In genomic region chr3:52435246-52436101, GRCh38 we compare ENCODE assay signal across 26 cellular contexts. TPM values are rescaled to one million over a fixed set of nuclear protein-coding genes. Genes with fewer than 3 reads are reported as not detected.
DNase-seq lines count a peak whose midpoint lies in the region; ATAC-seq, FAIRE-seq and TF ChIP-seq lines count a peak whose summit lies in the region.
"Had no signal": no experiment of that assay in that cellular context is flagged by ENCODE, and none has a peak within 500 bp of the region (broad histone marks: within the 10 kb centered on the region; RNA-seq: fewer than 3 reads in every experiment).

No MANE protein-coding gene starts in this region.

- H2BK120ac ChIP-seq in mesenchymal stem cell (ENCODE audit: low read depth, low read length): no peak overlapping the region

- no peak overlapping the region for H3K4ac ChIP-seq in mesenchymal stem cell (ENCODE audit: low read depth in 1 of 2, low read length in 2 of 2)

- no peak overlapping the region for H3K9ac ChIP-seq in mesenchymal stem cell (ENCODE audit: low read length)

- H2BK15ac ChIP-seq in mesenchymal stem cell (ENCODE audit: low read depth, poor library complexity, severe bottlenecking): peak overlapping the region; percentile 16

- DNase-seq in heart right ventricle: no peak
- DNase-seq in Right ventricle myocardium superior: no peak
- DNase-seq in NCI-H69 (lab: John Stamatoyannopoulos, UW): peak; percentile 12
- no peak for DNase-seq in mesenchymal stem cell
- no peak for DNase-seq in tibial nerve (ENCODE audit: low spot score in 2 of 2)
- DNase-seq in HTR-8/SVneo (ENCODE audit: insufficient read length, low spot score): no peak
- DNase-seq: activated naive CD4-positive, alpha-beta T cell; activated T-cell treated with anti-CD3 and anti-CD28 coated beads, Interleukin-2, amount 50 U/mL, for 1 hour; CD8-positive, alpha-beta T cell; effector memory CD8-positive, alpha-beta T cell; foreskin melanocyte; NCI-H1417 treated with DMSO at 0.1 percent for 48 hours; NCI-H510A treated with DMSO at 0.1 percent for 48 hours; NK-92 treated with Interleukin-12 subunit alpha and Interleukin-12 subunit beta, amount 100 ng/mL, for 24 hours; SJCRH30; stimulated activated CD4-positive, alpha-beta T cell treated with anti-CD3 and anti-CD28 coated beads, Interleukin-2, amount 100 ng/mL, for 48 hours; T-helper 1 cell had no signal

- no peak overlapping the region for H3K4me2 ChIP-seq in mesenchymal stem cell (ENCODE audit: low read length, poor library complexity, severe bottlenecking)
- H3K4me2 ChIP-seq: smooth muscle cell had no signal

- peak in 7 of 8 donors; percentile 1 to 17 (median 7) for ATAC-seq in heart right ventricle
- ATAC-seq in Right ventricle myocardium superior (ENCODE audit: poor library complexity): no peak
- no peak for ATAC-seq in GM21723 (IDR thresholded peaks at IDR 0.05; ENCODE audit: unreplicated experiment)
- no peak for ATAC-seq in HG03139 (IDR thresholded peaks at IDR 0.05; ENCODE audit: unreplicated experiment)
- ATAC-seq: CD8-positive, alpha-beta T cell; effector memory CD8-positive, alpha-beta T cell; esophagus mucosa; stimulated activated memory B cell treated with anti-CD40 and anti-IgM and Interleukin-4, amounts not matched to agents 10 μg/mL and 1 μg/mL and 100 μg/mL, for 72 hours had no signal

- no peak for TF ChIP-seq POLR2A in tibial nerve (IDR thresholded peaks at IDR 0.05)

- FAIRE-seq in HTR-8/SVneo (lab: Jason Lieb, UNC): no peak
- FAIRE-seq: TTC549 had no signal

- H3K27me3 ChIP-seq in heart right ventricle (no peaks in the 10 kb centered on the region), mesenchymal stem cell (ENCODE audit: control insufficient read depth in 1 of 2, insufficient read depth in 1 of 2, low read length in 2 of 2) (peaks cover 10 to 35% of the 10 kb centered on the region in 2 experiments), tibial nerve (no peaks in the 10 kb centered on the region)
- H3K27me3 ChIP-seq: SJCRH30 had no signal

- H2BK12ac ChIP-seq in mesenchymal stem cell (ENCODE audit: low read length in 2 of 2): no peak overlapping the region

- H3K18ac ChIP-seq in mesenchymal stem cell (ENCODE audit: low read depth in 1 of 2, low read length in 2 of 2): no peak overlapping the region

- H3K27ac ChIP-seq in heart right ventricle (peak overlapping the region in 8 of 10 donors; percentile 28 to 86 (median 70)), mesenchymal stem cell (ENCODE audit: low read length, poor library complexity, severe bottlenecking) (no peak overlapping the region), tibial nerve (peak overlapping the region in 3 of 4 donors; percentile 28 to 76 (median 29))
- H3K27ac ChIP-seq: neutrophil, SJCRH30 had no signal

- H3K9me3 ChIP-seq in heart right ventricle: no peaks in the 10 kb centered on the region
- no peaks in the 10 kb centered on the region for H3K9me3 ChIP-seq in mesenchymal stem cell (ENCODE audit: control insufficient read depth, low read length)
- H3K9me3 ChIP-seq in tibial nerve: no peaks in the 10 kb centered on the region
- H3K9me3 ChIP-seq: neutrophil, SJCRH30 had no signal

- whole genome bisulfite sequencing in heart right ventricle, 2 donors: 95% methylated on average over 32 of the region's 32 CpGs
- WGBS in mesenchymal stem cell: 95% methylated on average over 32 of the region's 32 CpGs
- WGBS in tibial nerve, 2 donors: 80 to 85% methylated on average over 17 to 27 of the region's 32 CpGs

- no peak overlapping the region for H2BK5ac ChIP-seq in mesenchymal stem cell (ENCODE audit: low read depth, low read length, poor library complexity, severe bottlenecking)

- H2AFZ ChIP-seq in mesenchymal stem cell (ENCODE audit: low read depth, low read length): no peak overlapping the region

- H3K4me1 ChIP-seq in heart right ventricle (peaks cover 34 to 88% (median 54%) of the 10 kb centered on the region in 9 donors), mesenchymal stem cell (ENCODE audit: control insufficient read depth, insufficient read depth, low read depth, low read length) (peaks cover 2% of the 10 kb centered on the region), tibial nerve (peaks cover 0 to 52% (median 21%) of the 10 kb centered on the region in 4 donors)

- H3K23ac ChIP-seq in mesenchymal stem cell (ENCODE audit: low read length in 2 of 2): no peak overlapping the region

- TF ChIP-seq CTCF in heart right ventricle (IDR thresholded peaks at IDR 0.05) (no peak), tibial nerve (IDR thresholded peaks at IDR 0.05) (no peak)

- no peak overlapping the region for H3K4me3 ChIP-seq in heart right ventricle
- no peak overlapping the region for H3K4me3 ChIP-seq in mesenchymal stem cell (ENCODE audit: insufficient read depth in 1 of 2, low read depth in 1 of 2, low read length in 2 of 2)
- H3K4me3 ChIP-seq in tibial nerve: no peak overlapping the region
- H3K4me3 ChIP-seq: lung, SJCRH30, smooth muscle cell had no signal

- intact Hi-C loops in heart right ventricle (cut with DNase I): no loop called here
- intact Hi-C loops in Right ventricle myocardium superior (cut with DNase I): no loop called here

- no peaks in the 10 kb centered on the region for H3K79me1 ChIP-seq in mesenchymal stem cell (replicated peaks; ENCODE audit: low read length, poor library complexity, severe bottlenecking)

- no peak overlapping the region for H4K8ac ChIP-seq in mesenchymal stem cell (ENCODE audit: low read length)

- H4K91ac ChIP-seq in mesenchymal stem cell (ENCODE audit: low read length): no peak overlapping the region

- H3K36me3 ChIP-seq in heart right ventricle (peaks cover 0 to 4% (median 0%) of the 10 kb centered on the region in 9 donors), mesenchymal stem cell (ENCODE audit: control insufficient read depth in 1 of 2, insufficient read depth in 2 of 2, low read depth in 1 of 2, low read length in 2 of 2) (no peaks in the 10 kb centered on the region), tibial nerve (peaks cover 0 to 28% (median 0%) of the 10 kb centered on the region in 3 donors)
- H3K36me3 ChIP-seq: neutrophil, SJCRH30 had no signal

- no peak overlapping the region for H3K14ac ChIP-seq in mesenchymal stem cell (ENCODE audit: low read length in 2 of 2)

- no peak for TF ChIP-seq EP300 in tibial nerve (IDR thresholded peaks at IDR 0.05)

- H2AK5ac ChIP-seq in mesenchymal stem cell (ENCODE audit: low read length, severe bottlenecking): no peak overlapping the region

RNA-seq across cellular contexts. Expression of gene SEMA3G, which starts 9.4 kb away (rescaled TPM):
- total RNA-seq in heart right ventricle (10 to 100 TPM in 9 of 10 donors, 1 to 10 TPM in 1; 8.3 to 17.8 (median 16.2) TPM), Right ventricle myocardium superior (10.4 TPM), tibial nerve (10 to 100 TPM; 11.5 to 67.5 (median 32.7) TPM)
- 10 to 100 TPM; 12.1 to 13.1 TPM for polyA plus RNA-seq in heart right ventricle
- 0.08 TPM for polyA plus RNA-seq in mesenchymal stem cell (2013, experiment 1 of 2)
- 0.05 TPM for polyA plus RNA-seq in mesenchymal stem cell (2013, experiment 2 of 2)

RNA-seq across cellular contexts. Expression of gene TNNC1, which starts 18.4 kb away (rescaled TPM):
- total RNA-seq in heart right ventricle (1,000 to 10,000 TPM; 6,035 to 9,296 (median 8,226) TPM), Right ventricle myocardium superior (7,948 TPM), tibial nerve (100 to 1,000 TPM; 235 to 624 (median 535) TPM)
- polyA plus RNA-seq in heart right ventricle: over 10,000 TPM in 1 of 2 donors, 1,000 to 10,000 TPM in 1; 9,937 to 18,066 TPM
- polyA plus RNA-seq in mesenchymal stem cell (2013, experiment 1 of 2): 0.86 TPM
- 0.79 TPM for polyA plus RNA-seq in mesenchymal stem cell (2013, experiment 2 of 2)
- total RNA-seq: pulmonary artery endothelial cell had no signal

RNA-seq across cellular contexts. Expression of gene NISCH, which starts 19.9 kb away (rescaled TPM):
- total RNA-seq in heart right ventricle: 10 to 100 TPM; 35.3 to 56.3 (median 41.9) TPM
- polyA plus RNA-seq in heart right ventricle: 10 to 100 TPM; 24.0 to 53.6 TPM
- total RNA-seq in Right ventricle myocardium superior: 46.0 TPM
- 55.5 TPM for polyA plus RNA-seq in mesenchymal stem cell (2013, experiment 1 of 2)
- polyA plus RNA-seq in mesenchymal stem cell (2013, experiment 2 of 2): 49.9 TPM
- 100 to 1,000 TPM; 192 to 305 (median 232) TPM for total RNA-seq in tibial nerve

RNA-seq across cellular contexts. Expression of gene PHF7, which starts 25.0 kb away (rescaled TPM):
- 10 to 100 TPM; 11.5 to 26.3 (median 22.4) TPM for total RNA-seq in heart right ventricle
- 1 to 10 TPM; 1.9 to 6.0 TPM for polyA plus RNA-seq in heart right ventricle
- 16.8 TPM for total RNA-seq in Right ventricle myocardium superior
- polyA plus RNA-seq in mesenchymal stem cell (2013, experiment 1 of 2): 5.6 TPM
- polyA plus RNA-seq in mesenchymal stem cell (2013, experiment 2 of 2): 5.8 TPM
- total RNA-seq in tibial nerve: 10 to 100 TPM in 2 of 4 donors, 1 to 10 TPM in 2; 7.2 to 23.5 (median 12.1) TPM

RNA-seq across cellular contexts. Expression of gene BAP1, which starts 25.7 kb away (rescaled TPM):
- total RNA-seq in heart right ventricle (10 to 100 TPM; 37.1 to 58.2 (median 46.1) TPM), Right ventricle myocardium superior (46.2 TPM), tibial nerve (10 to 100 TPM; 39.1 to 77.7 (median 64.5) TPM)
- 10 to 100 TPM; 50.6 to 51.6 TPM for polyA plus RNA-seq in heart right ventricle
- polyA plus RNA-seq in mesenchymal stem cell (2013, experiment 1 of 2): 40.0 TPM
- 38.7 TPM for polyA plus RNA-seq in mesenchymal stem cell (2013, experiment 2 of 2)

Comparison
In these comparisons a context has a peak if more than half of its experiments do, and no peak if none do; other contexts are left out.
1. ATAC-seq: peak in heart right ventricle (7 of 8); none in Right ventricle myocardium superior (single experiment), GM21723 (single experiment) and HG03139 (single experiment).
2. RNA of gene TNNC1, which starts 18.4 kb away (total RNA-seq): 6,035 to 9,296 TPM in heart right ventricle and 7,948 TPM in Right ventricle myocardium superior (single experiment); 235 to 624 TPM in tibial nerve; every median in the first group is over 4 times any median in the second.